5 cellular contexts compared by ENCODE assay signal in the genomic region with DNA sequence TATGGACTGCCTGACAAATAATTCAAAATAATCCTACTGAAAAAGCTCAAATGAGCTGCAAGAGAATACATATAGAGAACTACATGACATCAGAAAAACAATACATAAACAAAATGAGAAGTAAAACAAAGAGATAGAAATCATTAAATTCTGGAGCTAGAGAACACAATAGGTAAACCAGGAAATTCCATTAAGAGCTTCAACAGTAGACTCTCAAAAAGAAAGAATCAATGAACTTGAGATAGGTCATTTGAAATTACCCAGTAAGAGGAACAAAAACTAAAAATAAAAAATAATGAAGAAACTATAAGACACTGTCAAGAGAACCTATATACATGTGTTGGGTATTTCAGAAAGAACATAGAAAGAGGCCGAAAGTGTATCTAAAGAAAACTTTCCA.
"Had no signal": no experiment of that assay in that cellular context is flagged by ENCODE, and none has a peak within 500 bp of the region (broad histone marks: within the 10 kb centered on the region; RNA-seq: fewer than 3 reads in every experiment).

No MANE protein-coding gene starts in this region.

- H3K36me3 Mint-ChIP-seq: IgD-negative memory B cell had no signal

- ATAC-seq: HepG2, K562 had no signal

- H3K4me3 ChIP-seq: K562 had no signal

- H3K27ac Mint-ChIP-seq: IgD-negative memory B cell had no signal

- H3K4me3 Mint-ChIP-seq: IgD-negative memory B cell had no signal

- H3K27ac ChIP-seq: HL-60 had no signal

- DNase-seq: IMR-90 had no signal

- H3K4me1 Mint-ChIP-seq: IgD-negative memory B cell had no signal

- H3K27me3 Mint-ChIP-seq: IgD-negative memory B cell had no signal
